Comparison of ENCODE assay signal across 27 cellular contexts in genomic region chr9:37372839-37373238, GRCh38. TPM values are rescaled to one million over a fixed set of nuclear protein-coding genes. Genes with fewer than 3 reads are reported as not detected.
A peak's percentile ranks its signal among the peaks of the same experiment; 100 is the strongest.
DNase-seq lines count a peak whose midpoint lies in the region; ATAC-seq, FAIRE-seq and TF ChIP-seq lines count a peak whose summit lies in the region.
"Had no signal": no experiment of that assay in that cellular context is flagged by ENCODE, and none has a peak within 500 bp of the region (broad histone marks: within the 10 kb centered on the region; RNA-seq: fewer than 3 reads in every experiment).

No MANE protein-coding gene starts in this region.

- BruUV-seq in HepG2 (replicated peaks; lab: Mats Ljungman, UMichigan), result no TSS peak

- no peak for TF ChIP-seq RAD21 in HepG2 (CRISPR knock-in tag; IDR thresholded peaks at IDR 0.05)

- intact Hi-C loops in HepG2 (cut with micrococcal nuclease; ENCODE audit: unreplicated experiment) (no loop called here), right lobe of liver (cut with DNase I) (no loop called here), activated B cell treated with CpG ODN at 0.5 μM for 24 hours (cut with micrococcal nuclease) (no loop called here)

- peaks cover 2% of the 10 kb centered on the region for H3K36me3 Mint-ChIP-seq in activated B cell treated with CpG ODN at 0.5 μM for 24 hours (ENCODE audit: low read depth)
- no peaks in the 10 kb centered on the region for H3K36me3 Mint-ChIP-seq in stimulated activated memory B cell treated with anti-CD40 and anti-IgM and Interleukin-4, amounts not matched to agents 10 μg/mL and 1 μg/mL and 100 μg/mL, for 72 hours
- H3K36me3 Mint-ChIP-seq: T-cell had no signal

- no peak overlapping the region for H3K27ac ChIP-seq in HepG2 (ENCODE audit: extremely low read length, insufficient read depth, low read length)
- no peak overlapping the region for H3K27ac ChIP-seq in right lobe of liver
- peak overlapping the region; percentile 100 for H3K27ac ChIP-seq in Karpas-422 (ENCODE audit: low read length)
- H3K27ac ChIP-seq in RWPE1, result no peak overlapping the region
- H3K27ac ChIP-seq: GM23248, SJSA1 had no signal

- H2AFZ ChIP-seq in HepG2 (ENCODE audit: low read length) (no peak overlapping the region), Karpas-422 (ENCODE audit: low read length) (no peak overlapping the region)
- H2AFZ ChIP-seq: GM23248 had no signal

- POLR2A ChIA-PET in HepG2 (lab: Yijun Ruan, JAX) (no interaction called here), activated B cell treated with CpG ODN at 0.5 μM for 24 hours (lab: Charles Lee) (interaction anchor here (0.5 to 17.3 kb wide), 15 partner anchors 13 to 378 kb away, joined by 3 to 975 read pairs (median 11); partner anchors contain the start of genes PAX5, POLR1E and ZBTB5), RWPE1 (lab: Yijun Ruan, JAX; ENCODE audit: low non-redundant PET) (no interaction called here)

- H3K79me2 ChIP-seq in HepG2 (ENCODE audit: insufficient read depth, low read length), result no peaks in the 10 kb centered on the region
- H3K79me2 ChIP-seq in Karpas-422 (ENCODE audit: low read length), result no peaks in the 10 kb centered on the region

- DNase-seq in HepG2 (ENCODE audit: low spot score) (no peak), right lobe of liver (no peak), Karpas-422 (peak; percentile 66), activated B cell treated with CpG ODN at 0.5 μM for 24 hours (no peak), D721Med (ENCODE audit: insufficient read length, low spot score) (no peak), RWPE1 (ENCODE audit: low spot score) (no peak)
- DNase-seq: 8988T, ACHN, DMS53, GM23248, H7, KG1, MM.1S, NCI-H1048, NCI-H1417 treated with DMSO at 0.1 percent for 48 hours, NCI-H1694 treated with DMSO at 0.1 percent for 48 hours, NCI-H2081, NCI-H2227 treated with DMSO at 0.1 percent for 48 hours, NCI-H510A, NCI-H69, Right ventricle myocardium superior, T-cell had no signal

- FAIRE-seq in HepG2 (lab: Jason Lieb, UNC), result no peak
- no peak for FAIRE-seq in D721Med (lab: Jason Lieb, UNC)
- FAIRE-seq: G401.6 had no signal

- H3K27me3 ChIP-seq in HepG2 (ENCODE audit: control insufficient read depth in 1 of 2, insufficient read depth in 2 of 2, low read length in 2 of 2), result peaks cover 0 to 5% of the 10 kb centered on the region in 2 experiments; a peak in 3 of 5 replicates
- H3K27me3 ChIP-seq in right lobe of liver, result no peaks in the 10 kb centered on the region
- H3K27me3 ChIP-seq in Karpas-422 (ENCODE audit: low read length), result no peaks in the 10 kb centered on the region
- H3K27me3 ChIP-seq: SJSA1 had no signal

- ATAC-seq in HepG2 (no peak), right lobe of liver (no peak), activated B cell treated with CpG ODN at 0.5 μM for 24 hours (ENCODE audit: low read depth) (no peak), GM21390 (IDR thresholded peaks at IDR 0.05; ENCODE audit: unreplicated experiment) (no peak)
- ATAC-seq in stimulated activated memory B cell treated with anti-CD40 and anti-IgM and Interleukin-4, amounts not matched to agents 10 μg/mL and 1 μg/mL and 100 μg/mL, for 72 hours, result no peak
- ATAC-seq: T-cell had no signal

- H3K9me2 ChIP-seq in Karpas-422 (replicated peaks; ENCODE audit: insufficient read depth, low read length), result no peaks in the 10 kb centered on the region

- TF ChIP-seq CTCF in HepG2 (CRISPR knock-in tag; IDR thresholded peaks at IDR 0.05) (no peak), right lobe of liver (IDR thresholded peaks at IDR 0.05) (no peak), activated B cell treated with CpG ODN at 0.5 μM for 24 hours (IDR thresholded peaks at IDR 0.05) (no peak), D721Med (IDR thresholded peaks at IDR 0.05; ENCODE audit: insufficient read depth, missing control alignments) (no peak), RWPE1 (conservative IDR thresholded peaks at IDR 0.05; ENCODE audit: low read depth) (no peak)

- no peak for TF ChIP-seq EP300 in HepG2 (IDR thresholded peaks at IDR 0.05; ENCODE audit: low read depth in 2 of 2, low read length in 2 of 2)
- TF ChIP-seq EP300 in HepG2 (CRISPR knock-in tag; IDR thresholded peaks at IDR 0.05; ENCODE audit: borderline replicate concordance), result no peak

- in situ Hi-C loops in HepG2 (cut with HindIII; ENCODE audit: extremely low pct_ligation_motif_present, low pct_unique_long_range_greater_than_20kb), result no loop called here

- no peak overlapping the region for H3K4me2 ChIP-seq in HepG2 (ENCODE audit: low read depth, low read length)
- peak overlapping the region; percentile 71 for H3K4me2 ChIP-seq in Karpas-422 (ENCODE audit: low read depth, low read length, poor library complexity, severe bottlenecking)

- no peaks in the 10 kb centered on the region for H3K36me3 ChIP-seq in HepG2 (replicated peaks in 1 of 2; ENCODE audit: control insufficient read depth in 1 of 2, insufficient read depth in 2 of 2, low read length in 2 of 2)
- H3K36me3 ChIP-seq in right lobe of liver, result no peaks in the 10 kb centered on the region
- no peaks in the 10 kb centered on the region for H3K36me3 ChIP-seq in Karpas-422 (ENCODE audit: insufficient read depth, low read length)
- H3K36me3 ChIP-seq: SJSA1 had no signal

- H4K20me1 ChIP-seq in HepG2 (ENCODE audit: insufficient read depth, low read length) (no peaks in the 10 kb centered on the region), Karpas-422 (ENCODE audit: insufficient read depth, low read depth, low read length) (no peaks in the 10 kb centered on the region)

- WGBS in HepG2 (ENCODE audit: low lambda C conversion rate), result 29% methylated on average over 3 of the region's 3 CpGs
- WGBS in right lobe of liver (ENCODE audit: insufficient coverage, low coverage, low lambda C conversion rate, missing lambda C conversion rate), result 78% methylated on average over 3 of the region's 3 CpGs

- no peak overlapping the region for H3K9ac ChIP-seq in HepG2 (ENCODE audit: insufficient read depth, low read depth, low read length)
- peak overlapping the region; percentile 85 for H3K9ac ChIP-seq in Karpas-422 (ENCODE audit: low read length)
- H3K9ac ChIP-seq: GM23248 had no signal

- TF ChIP-seq POLR2A in HepG2 (IDR thresholded peaks at IDR 0.05; ENCODE audit: insufficient read depth in 1 of 2, low read depth in 2 of 2, low read length in 2 of 2) (no peak), right lobe of liver (IDR thresholded peaks at IDR 0.05) (no peak)

- H3K4me1 ChIP-seq in HepG2 (ENCODE audit: insufficient read depth, low read length) (no peaks in the 10 kb centered on the region), right lobe of liver (no peaks in the 10 kb centered on the region), Karpas-422 (ENCODE audit: low read length) (peaks cover 92% of the 10 kb centered on the region)
- H3K4me1 ChIP-seq: SJSA1 had no signal

- CTCF ChIA-PET in HepG2 (lab: Yijun Ruan, JAX; ENCODE audit: low intra/inter-chr PET ratio, low total read pairs) (no interaction called here), activated B cell treated with CpG ODN at 0.5 μM for 24 hours (lab: Charles Lee) (interaction anchor here (1.0 to 10.7 kb wide), 5 partner anchors 25 to 393 kb away, joined by 3 to 103 read pairs (median 6); no protein-coding TSS in a partner anchor), RWPE1 (lab: Yijun Ruan, JAX) (interaction anchor here (0.7 kb wide), 2 partner anchors 18 to 377 kb away, joined by 3 read pairs; no protein-coding TSS in a partner anchor)

- peak overlapping the region; percentile 100 for H3K27ac Mint-ChIP-seq in activated B cell treated with CpG ODN at 0.5 μM for 24 hours
- H3K27ac Mint-ChIP-seq in stimulated activated memory B cell treated with anti-CD40 and anti-IgM and Interleukin-4, amounts not matched to agents 10 μg/mL and 1 μg/mL and 100 μg/mL, for 72 hours, result peak overlapping the region; percentile 87
- H3K27ac Mint-ChIP-seq: CD4-positive, alpha-beta T cell; T-cell had no signal

- no peaks in the 10 kb centered on the region for H3K9me3 Mint-ChIP-seq in activated B cell treated with CpG ODN at 0.5 μM for 24 hours
- H3K9me3 Mint-ChIP-seq in stimulated activated memory B cell treated with anti-CD40 and anti-IgM and Interleukin-4, amounts not matched to agents 10 μg/mL and 1 μg/mL and 100 μg/mL, for 72 hours, result no peaks in the 10 kb centered on the region
- H3K9me3 Mint-ChIP-seq: CD4-positive, alpha-beta T cell; T-cell had no signal

- peak overlapping the region; percentile 15 for H3K4me3 Mint-ChIP-seq in activated B cell treated with CpG ODN at 0.5 μM for 24 hours
- no peak overlapping the region for H3K4me3 Mint-ChIP-seq in stimulated activated memory B cell treated with anti-CD40 and anti-IgM and Interleukin-4, amounts not matched to agents 10 μg/mL and 1 μg/mL and 100 μg/mL, for 72 hours
- H3K4me3 Mint-ChIP-seq: CD4-positive, alpha-beta T cell; T-cell had no signal

- H3K4me3 ChIP-seq in HepG2 (replicated peaks in 1 of 3; ENCODE audit: insufficient read depth in 1 of 3, low read depth in 2 of 3, low read length in 3 of 3) (no peak overlapping the region), right lobe of liver (no peak overlapping the region), Karpas-422 (ENCODE audit: low read length) (no peak overlapping the region)
- H3K4me3 ChIP-seq: GM23248, SJSA1 had no signal

- H3K27me3 Mint-ChIP-seq in activated B cell treated with CpG ODN at 0.5 μM for 24 hours, result no peaks in the 10 kb centered on the region
- no peaks in the 10 kb centered on the region for H3K27me3 Mint-ChIP-seq in stimulated activated memory B cell treated with anti-CD40 and anti-IgM and Interleukin-4, amounts not matched to agents 10 μg/mL and 1 μg/mL and 100 μg/mL, for 72 hours

- H3K9me3 ChIP-seq in HepG2 (ENCODE audit: low read length), result no peaks in the 10 kb centered on the region
- H3K9me3 ChIP-seq in right lobe of liver, result no peaks in the 10 kb centered on the region
- H3K9me3 ChIP-seq in Karpas-422 (ENCODE audit: low read length), result no peaks in the 10 kb centered on the region
- H3K9me3 ChIP-seq: SJSA1 had no signal

- H3K4me1 Mint-ChIP-seq in activated B cell treated with CpG ODN at 0.5 μM for 24 hours, result peaks cover 93% of the 10 kb centered on the region
- H3K4me1 Mint-ChIP-seq in stimulated activated memory B cell treated with anti-CD40 and anti-IgM and Interleukin-4, amounts not matched to agents 10 μg/mL and 1 μg/mL and 100 μg/mL, for 72 hours, result peaks cover 84% of the 10 kb centered on the region

RNA-seq across cellular contexts. Expression of gene GRHPR, which starts 49.7 kb away (rescaled TPM):
- total RNA-seq in HepG2 (2016; rRNA removed; fragmentation: Illumina TruSeq; extraction: Trizol), result 115 and 127 TPM in 2 replicates
- total RNA-seq in HepG2 (2016; cell fraction: cytosol; rRNA removed; fragmentation: Illumina TruSeq; extraction: Trizol; ENCODE audit: low read depth), result 58.9 and 75.1 TPM in 2 replicates
- 119 and 128 TPM in 2 replicates for total RNA-seq in HepG2 (2016; cell fraction: insoluble cytoplasmic fraction; rRNA removed; fragmentation: Illumina TruSeq; extraction: Trizol)
- total RNA-seq in HepG2 (2016; cell fraction: membrane; rRNA removed; fragmentation: Illumina TruSeq; extraction: Trizol), result 66.5 and 84.7 TPM in 2 replicates
- 73.9 and 76.5 TPM in 2 replicates for total RNA-seq in HepG2 (2016; cell fraction: nucleus; rRNA removed; fragmentation: Illumina TruSeq; extraction: Trizol)
- polyA plus RNA-seq in HepG2 (2011; rRNA removed), result 113 and 127 TPM in 2 replicates
- polyA plus RNA-seq in HepG2 (2011; cell fraction: cytosol; rRNA removed), result 126 and 161 TPM in 2 replicates
- polyA plus RNA-seq in HepG2 (2011; cell fraction: nucleus; rRNA removed), result 121 and 122 TPM in 2 replicates
- 66.2 and 76.0 TPM in 2 replicates for polyA plus RNA-seq in HepG2 (2012)
- 48.7 and 72.2 TPM in 2 replicates for polyA plus RNA-seq in HepG2 (2016; cell fraction: cytosol; fragmentation: Illumina TruSeq; extraction: Trizol; ENCODE audit: low read depth)
- 135 and 143 TPM in 2 replicates for polyA plus RNA-seq in HepG2 (2016; cell fraction: insoluble cytoplasmic fraction; fragmentation: Illumina TruSeq; extraction: Trizol; ENCODE audit: low read depth)
- polyA plus RNA-seq in HepG2 (2016; cell fraction: membrane; fragmentation: Illumina TruSeq; extraction: Trizol; ENCODE audit: low read depth), result 58.4 and 72.9 TPM in 2 replicates
- 111 and 117 TPM in 2 replicates for polyA plus RNA-seq in HepG2 (2016; cell fraction: nucleus; fragmentation: Illumina TruSeq; extraction: Trizol; ENCODE audit: insufficient read depth, low read depth)
- 126 and 157 TPM in 2 replicates for polyA minus RNA-seq in HepG2 (2011; rRNA and poly(A)+ RNA removed; ENCODE audit: low replicate concordance)
- 42.8 and 47.7 TPM in 2 replicates for polyA minus RNA-seq in HepG2 (2011; cell fraction: cytosol; rRNA and poly(A)+ RNA removed)
- polyA minus RNA-seq in HepG2 (2011; cell fraction: nucleus; rRNA and poly(A)+ RNA removed), result 54.1 and 61.8 TPM in 2 replicates
- 100 to 1,000 TPM; 159 to 424 (median 359) TPM for total RNA-seq in right lobe of liver
- total RNA-seq in Karpas-422 (2014; rRNA removed; shearing (Covaris generic); ENCODE audit: low replicate concordance), result 234 and 345 TPM in 2 replicates
- total RNA-seq in activated B cell treated with CpG ODN at 0.5 μM for 24 hours, result 315 TPM in 2 replicates
